8 cellular contexts compared by ENCODE assay signal in the genomic region with DNA sequence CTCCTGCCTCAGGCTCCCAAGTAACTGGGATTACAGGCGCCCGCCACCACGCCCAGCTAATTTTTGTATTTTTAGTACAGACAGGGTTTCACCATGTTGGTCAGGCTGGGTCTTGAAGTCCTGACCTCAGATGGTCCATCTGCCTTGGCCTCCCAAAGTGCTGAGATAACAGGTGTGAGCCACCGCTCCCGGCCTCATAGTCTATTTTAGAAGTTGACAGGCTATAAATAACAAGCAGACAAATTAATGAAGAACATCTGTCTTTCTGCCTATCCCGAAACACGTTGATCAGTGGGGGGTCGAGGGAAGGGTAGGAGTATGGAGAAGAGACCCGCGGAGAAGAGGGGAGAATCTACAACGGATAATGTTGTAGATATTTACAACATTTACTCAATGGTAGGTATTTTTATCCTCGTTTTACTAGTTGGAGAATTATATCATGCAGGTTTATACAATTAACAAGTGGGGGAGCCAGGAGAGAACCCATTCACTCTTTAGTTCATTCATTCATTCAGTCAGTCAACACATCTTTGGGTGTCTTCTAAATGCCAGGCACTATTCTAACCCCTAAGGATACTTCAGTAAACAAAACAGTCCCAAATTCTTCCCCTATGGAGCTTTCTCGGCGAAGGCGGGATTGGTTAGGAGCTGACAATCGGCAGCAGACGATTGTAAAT. TPM values are rescaled to one million over a fixed set of nuclear protein-coding genes. Genes with fewer than 3 reads are reported as not detected.
A peak's percentile ranks its signal among the peaks of the same experiment; 100 is the strongest.
DNase-seq lines count a peak whose midpoint lies in the region; ATAC-seq and TF ChIP-seq lines count a peak whose summit lies in the region.

No MANE protein-coding gene starts in this region.

- peaks cover 9% of the 10 kb centered on the region for H3K36me3 Mint-ChIP-seq in activated T-cell treated with anti-CD3 and anti-CD28 coated beads, Interleukin-2, amount 50 U/mL, for 4 hours (ENCODE audit: insufficient read depth)
- H3K36me3 Mint-ChIP-seq in immature natural killer cell, result peaks cover 0 to 6% (median 6%) of the 10 kb centered on the region in 3 donors

- H3K4me1 ChIP-seq in transverse colon, result peaks cover 0 to 30% (median 6%) of the 10 kb centered on the region in 4 donors

- intact Hi-C loops in transverse colon (cut with DNase I; ENCODE audit: low total_unique reads), result no loop called here

- ATAC-seq in activated T-cell treated with anti-CD3 and anti-CD28 coated beads, Interleukin-2, amount 50 U/mL, for 4 hours, result no peak
- no peak for ATAC-seq in GM18858 (IDR thresholded peaks at IDR 0.05; ENCODE audit: unreplicated experiment)

- peak overlapping the region; percentile 77 to 89 (median 88) for H3K27ac Mint-ChIP-seq in immature natural killer cell

- H3K36me3 ChIP-seq in transverse colon, result no peaks in the 10 kb centered on the region

- peaks cover 45% of the 10 kb centered on the region for H3K4me1 Mint-ChIP-seq in activated T-cell treated with anti-CD3 and anti-CD28 coated beads, Interleukin-2, amount 50 U/mL, for 4 hours (ENCODE audit: low read depth)
- peaks cover 49 to 63% of the 10 kb centered on the region in 2 donors for H3K4me1 Mint-ChIP-seq in immature natural killer cell

- WGBS in transverse colon (ENCODE audit: low coverage in 1 of 2), 2 donors, result 30 to 39% methylated on average over 7 to 17 of the region's 17 CpGs

- DNase-seq in activated T-cell treated with anti-CD3 and anti-CD28 coated beads, Interleukin-2, amount 50 U/mL, for 4 hours, result no peak
- DNase-seq in activated T-cell treated with anti-CD3 and anti-CD28 coated beads for 4 hours (no peak), immature natural killer cell (no peak), transverse colon (no peak), NOMO-1 treated with dmso at 0.1 percent for 144 hours (lab: John Stamatoyannopoulos, UW; ENCODE audit: unreplicated experiment) (no peak), D341Med (ENCODE audit: low spot score) (no peak)

- no peak for TF ChIP-seq EP300 in transverse colon (IDR thresholded peaks at IDR 0.05; ENCODE audit: low read depth)

- no peak for TF ChIP-seq POLR2A in transverse colon (IDR thresholded peaks at IDR 0.05)

- in situ Hi-C loops in transverse colon (cut with MboI; ENCODE audit: low pct_ligation_motif_present in 1 of 4, low pct_unique_long_range_greater_than_20kb in 1 of 4, low sequenced_read_pairs in 3 of 4), result no loop called here

- no peaks in the 10 kb centered on the region for H3K27me3 Mint-ChIP-seq in activated T-cell treated with anti-CD3 and anti-CD28 coated beads, Interleukin-2, amount 50 U/mL, for 4 hours (ENCODE audit: low read depth)
- H3K27me3 Mint-ChIP-seq in immature natural killer cell (ENCODE audit: low read depth in 3 of 3), result peaks cover 0 to 12% (median 8%) of the 10 kb centered on the region in 3 donors

- peak overlapping the region in 3 of 4 donors; percentile 75 to 96 (median 88) for H3K4me3 ChIP-seq in transverse colon

- H3K27ac ChIP-seq in VCaP (peak overlapping the region; percentile 92), transverse colon (peak overlapping the region; percentile 95 to 97 (median 96))

- no peaks in the 10 kb centered on the region for H3K9me3 ChIP-seq in transverse colon

- peak overlapping the region; percentile 81 for H3K4me3 Mint-ChIP-seq in activated T-cell treated with anti-CD3 and anti-CD28 coated beads, Interleukin-2, amount 50 U/mL, for 4 hours
- H3K4me3 Mint-ChIP-seq in immature natural killer cell, result peak overlapping the region; percentile 79 to 89 (median 84)

- TF ChIP-seq CTCF in VCaP (conservative IDR thresholded peaks at IDR 0.05) (no peak), transverse colon (IDR thresholded peaks at IDR 0.05) (no peak)

- H3K9me3 Mint-ChIP-seq in activated T-cell treated with anti-CD3 and anti-CD28 coated beads, Interleukin-2, amount 50 U/mL, for 4 hours, result no peaks in the 10 kb centered on the region
- no peaks in the 10 kb centered on the region for H3K9me3 Mint-ChIP-seq in immature natural killer cell

- no peaks in the 10 kb centered on the region for H3K27me3 ChIP-seq in transverse colon

RNA-seq across cellular contexts. Expression of gene IFNAR2, which starts 0.5 kb away (rescaled TPM):
- 10 to 100 TPM; 13.9 to 20.2 (median 14.7) TPM for total RNA-seq in activated T-cell treated with anti-CD3 and anti-CD28 coated beads, Interleukin-2, amount 50 U/mL, for 4 hours
- 100 to 1,000 TPM in 1 of 3 donors, 10 to 100 TPM in 2; 76.8 to 111 (median 87.9) TPM for polyA plus RNA-seq in immature natural killer cell
- 10 to 100 TPM in 1 of 4 donors, 1 to 10 TPM in 2, under 1 TPM in 1; 0.20 to 16.5 (median 5.1) TPM for total RNA-seq in transverse colon

RNA-seq across cellular contexts. Expression of gene IL10RB, which starts 36.9 kb away (rescaled TPM):
- total RNA-seq in activated T-cell treated with anti-CD3 and anti-CD28 coated beads, Interleukin-2, amount 50 U/mL, for 4 hours, result 10 to 100 TPM in 2 of 3 donors, 1 to 10 TPM in 1; 9.3 to 11.6 (median 10.2) TPM
- 10 to 100 TPM; 45.9 to 63.5 (median 46.9) TPM for polyA plus RNA-seq in immature natural killer cell
- 100 to 1,000 TPM in 1 of 4 donors, 10 to 100 TPM in 3; 15.7 to 104 (median 63.2) TPM for total RNA-seq in transverse colon
